ENCODE assay signal across 17 cellular contexts in genomic region chr5:76365558-76365957, GRCh38.
"Had no signal": no experiment of that assay in that cellular context is flagged by ENCODE, and none has a peak within 500 bp of the region (broad histone marks: within the 10 kb centered on the region; RNA-seq: fewer than 3 reads in every experiment).

No MANE protein-coding gene starts in this region.

- H3K9me3 ChIP-seq: body of pancreas, colonic mucosa, thoracic aorta had no signal

- H3K36me3 ChIP-seq: colonic mucosa, thoracic aorta had no signal

- DNase-seq: activated CD4-positive, alpha-beta T cell treated with anti-CD3 and anti-CD28 coated beads, Interleukin-2, amount 10 ng/mL, durations not matched to agents 24 days and 14 days; activated CD8-positive, alpha-beta memory T cell treated with anti-CD3 and anti-CD28 coated beads, Interleukin-2, amount 50 U/mL, for 4 hours; activated CD8-positive, alpha-beta T cell treated with anti-CD3 and anti-CD28 coated beads, Interleukin-2, amount 10 ng/mL, durations not matched to agents 7 days and 5 days; activated gamma-delta T cell; activated T-cell treated with anti-CD3 and anti-CD28 coated beads, Interleukin-2, amount 50 U/mL, for 72 hours; amygdala; body of pancreas; caudate nucleus; colonic mucosa; hippocampal formation; mesenchymal stem cell; naive thymus-derived CD8-positive, alpha-beta T cell; stimulated activated CD4-positive, alpha-beta T cell treated with anti-CD3 and anti-CD28 coated beads, Interleukin-1b, Interleukin-23, amount 100 ng/mL, for 48 hours had no signal

- ATAC-seq: activated CD8-positive, alpha-beta T cell treated with anti-CD3 and anti-CD28 coated beads, Interleukin-2, amount 10 ng/mL, durations not matched to agents 7 days and 5 days; activated T-cell treated with anti-CD3 and anti-CD28 coated beads, Interleukin-2, amount 50 U/mL, for 72 hours; body of pancreas; esophagus mucosa; naive thymus-derived CD8-positive, alpha-beta T cell; stimulated activated effector memory CD8-positive, alpha-beta T cell treated with anti-CD3 and anti-CD28 coated beads, Interleukin-12 subunit alpha, Interleukin-12 subunit beta, amount 100 ng/mL, for 72 hours; WTC11 had no signal

- H3K27ac ChIP-seq: body of pancreas, colonic mucosa, thoracic aorta had no signal

- H3K27me3 ChIP-seq: body of pancreas, colonic mucosa had no signal

- H3K4me1 ChIP-seq: colonic mucosa had no signal

- H3K4me3 ChIP-seq: body of pancreas, colonic mucosa, thoracic aorta had no signal
